9 cellular contexts compared by ENCODE assay signal in the genomic region with DNA sequence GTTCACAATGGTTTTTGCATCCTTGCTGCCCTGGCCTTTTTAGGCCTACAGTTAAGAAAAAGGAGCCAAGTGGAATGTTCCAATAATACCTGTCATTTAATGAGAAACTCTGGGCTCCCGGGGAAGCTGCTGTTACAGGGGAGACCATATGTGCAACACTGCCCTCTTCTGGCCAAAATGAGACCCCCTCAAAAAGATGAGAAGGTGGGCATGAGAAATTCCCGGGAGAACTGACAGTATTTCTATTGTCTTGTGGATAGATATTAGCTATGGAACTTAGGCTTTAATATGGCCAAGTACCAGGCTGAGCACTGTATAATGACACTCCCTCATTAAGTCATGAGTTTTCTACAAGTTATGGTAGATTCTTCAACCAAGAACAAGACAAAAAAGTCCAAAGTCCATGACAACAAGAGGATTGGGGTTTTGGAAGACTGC.
DNase-seq lines count a peak whose midpoint lies in the region; ATAC-seq and TF ChIP-seq lines count a peak whose summit lies in the region.
"Had no signal": no experiment of that assay in that cellular context is flagged by ENCODE, and none has a peak within 500 bp of the region (broad histone marks: within the 10 kb centered on the region; RNA-seq: fewer than 3 reads in every experiment).

No MANE protein-coding gene starts in this region.

- H3K36me3 Mint-ChIP-seq in activated T-helper 2 cell treated with anti-CD3 and anti-CD28 coated beads, Interferon-gamma antibody, Interleukin-2, Interleukin-4, amounts not matched to agents 10 μg/mL and 5 μg/mL and 100 μg/mL, durations not matched to agents 14 hours and 24 hours and 36 hours (ENCODE audit: low read depth), result no peaks in the 10 kb centered on the region

- no peak overlapping the region for H3K27ac ChIP-seq in OCI-LY1 (ENCODE audit: low read depth, low read length, poor library complexity, severe bottlenecking)
- H3K27ac ChIP-seq in sigmoid colon, result no peak overlapping the region

- H3K9me3 ChIP-seq in OCI-LY1 (ENCODE audit: low read length) (no peaks in the 10 kb centered on the region), sigmoid colon (no peaks in the 10 kb centered on the region)

- H4K20me1 ChIP-seq in OCI-LY1 (ENCODE audit: insufficient read depth, low read length), result no peaks in the 10 kb centered on the region

- no peak for TF ChIP-seq EP300 in sigmoid colon (IDR thresholded peaks at IDR 0.05)

- H3K4me1 ChIP-seq in OCI-LY1 (ENCODE audit: insufficient read depth, low read length, severe bottlenecking) (no peaks in the 10 kb centered on the region), sigmoid colon (no peaks in the 10 kb centered on the region)

- no peaks in the 10 kb centered on the region for H3K4me1 Mint-ChIP-seq in activated T-helper 2 cell treated with anti-CD3 and anti-CD28 coated beads, Interferon-gamma antibody, Interleukin-2, Interleukin-4, amounts not matched to agents 10 μg/mL and 5 μg/mL and 100 μg/mL, durations not matched to agents 14 hours and 24 hours and 36 hours (ENCODE audit: low read depth)

- no peak overlapping the region for H3K4me3 ChIP-seq in OCI-LY1 (ENCODE audit: low read depth, low read length, poor library complexity, severe bottlenecking)
- no peak overlapping the region for H3K4me3 ChIP-seq in sigmoid colon

- no peak overlapping the region for H3K27ac Mint-ChIP-seq in activated T-helper 2 cell treated with anti-CD3 and anti-CD28 coated beads, Interferon-gamma antibody, Interleukin-2, Interleukin-4, amounts not matched to agents 10 μg/mL and 5 μg/mL and 100 μg/mL, durations not matched to agents 14 hours and 24 hours and 36 hours
- H3K27ac Mint-ChIP-seq: T-helper 1 cell treated with Interleukin-12 subunit alpha and Interleukin-12 subunit beta and Interleukin-4 antibody, amounts not matched to agents 30 μg/mL and 1 μg/mL, for 36 hours had no signal

- no peaks in the 10 kb centered on the region for H3F3A ChIP-seq in OCI-LY1 (ENCODE audit: insufficient read depth, low read length)

- peak; percentile 47 for DNase-seq in COLO668 (lab: John Stamatoyannopoulos, UW; ENCODE audit: unreplicated experiment)
- DNase-seq in HCEC 1CT, result peak; percentile 28
- DNase-seq in activated T-helper 2 cell treated with anti-CD3 and anti-CD28 coated beads, Interferon-gamma antibody, Interleukin-2, Interleukin-4, amounts not matched to agents 10 μg/mL and 5 μg/mL and 100 μg/mL, durations not matched to agents 14 hours and 24 hours and 36 hours (ENCODE audit: low spot score), result peak; percentile 12
- peak; percentile 63 for DNase-seq in glomerular visceral epithelial cell (ENCODE audit: extremely low spot score)
- DNase-seq in sigmoid colon, result no peak

- TF ChIP-seq POLR2A in sigmoid colon (IDR thresholded peaks at IDR 0.05), result no peak

- no peak overlapping the region for H3K9ac ChIP-seq in OCI-LY1 (ENCODE audit: low read length)

- intact Hi-C loops in activated T-helper 2 cell treated with anti-CD3 and anti-CD28 coated beads, Interferon-gamma antibody, Interleukin-2, Interleukin-4, amounts not matched to agents 10 μg/mL and 5 μg/mL and 100 μg/mL, durations not matched to agents 14 hours and 24 hours and 36 hours (cut with micrococcal nuclease), result loop anchor here (5.0 to 10.0 kb wide), 2 partner anchors 173 to 195 kb away; no protein-coding TSS in a partner anchor
- intact Hi-C loops in sigmoid colon (cut with DNase I), result loop anchor here (1.0 to 5.0 kb wide), 3 partner anchors 120 to 640 kb away; no protein-coding TSS in a partner anchor

- no peak overlapping the region for H2AFZ ChIP-seq in OCI-LY1 (ENCODE audit: low read length)

- no peak overlapping the region for H3K4me2 ChIP-seq in OCI-LY1 (ENCODE audit: low read length)

- H3K27me3 Mint-ChIP-seq in activated T-helper 2 cell treated with anti-CD3 and anti-CD28 coated beads, Interferon-gamma antibody, Interleukin-2, Interleukin-4, amounts not matched to agents 10 μg/mL and 5 μg/mL and 100 μg/mL, durations not matched to agents 14 hours and 24 hours and 36 hours (ENCODE audit: low read depth), result no peaks in the 10 kb centered on the region

- WGBS in sigmoid colon, 2 donors, result 1 to 9% methylated on average over 2 of the region's 2 CpGs

- H3K9me2 ChIP-seq in OCI-LY1 (ENCODE audit: low read depth, low read length), result no peaks in the 10 kb centered on the region

- no peak overlapping the region for H3K4me3 Mint-ChIP-seq in activated T-helper 2 cell treated with anti-CD3 and anti-CD28 coated beads, Interferon-gamma antibody, Interleukin-2, Interleukin-4, amounts not matched to agents 10 μg/mL and 5 μg/mL and 100 μg/mL, durations not matched to agents 14 hours and 24 hours and 36 hours (ENCODE audit: low read depth)
- H3K4me3 Mint-ChIP-seq: T-helper 1 cell treated with Interleukin-12 subunit alpha and Interleukin-12 subunit beta and Interleukin-4 antibody, amounts not matched to agents 30 μg/mL and 1 μg/mL, for 36 hours had no signal

- peak; percentile 74 for TF ChIP-seq CTCF in OCI-LY1 (IDR thresholded peaks at IDR 0.05; ENCODE audit: low read length)
- TF ChIP-seq CTCF in sigmoid colon (IDR thresholded peaks at IDR 0.05), result peak; percentile 28 to 83 (median 74)

- H3K27me3 ChIP-seq in OCI-LY1 (ENCODE audit: insufficient read depth, low read length), result no peaks in the 10 kb centered on the region
- no peaks in the 10 kb centered on the region for H3K27me3 ChIP-seq in sigmoid colon

- H3K79me2 ChIP-seq in OCI-LY1 (ENCODE audit: insufficient read depth, low read length), result no peaks in the 10 kb centered on the region

- H3K36me3 ChIP-seq in OCI-LY1 (ENCODE audit: insufficient read depth, low read length), result no peaks in the 10 kb centered on the region
- H3K36me3 ChIP-seq in sigmoid colon, result no peaks in the 10 kb centered on the region

- no peaks in the 10 kb centered on the region for H3K9me3 Mint-ChIP-seq in activated T-helper 2 cell treated with anti-CD3 and anti-CD28 coated beads, Interferon-gamma antibody, Interleukin-2, Interleukin-4, amounts not matched to agents 10 μg/mL and 5 μg/mL and 100 μg/mL, durations not matched to agents 14 hours and 24 hours and 36 hours
- H3K9me3 Mint-ChIP-seq: T-helper 1 cell treated with Interleukin-12 subunit alpha and Interleukin-12 subunit beta and Interleukin-4 antibody, amounts not matched to agents 30 μg/mL and 1 μg/mL, for 36 hours had no signal

- no peak for ATAC-seq in HG02840 (IDR thresholded peaks at IDR 0.05; ENCODE audit: low FRiP score, unreplicated experiment)
- no peak for ATAC-seq in GM18907 (IDR thresholded peaks at IDR 0.05; ENCODE audit: unreplicated experiment)
